In genomic region chr1:64663654-64664053, GRCh38 we compare ENCODE assay signal across 10 cellular contexts.
A peak's percentile ranks its signal among the peaks of the same experiment; 100 is the strongest.
DNase-seq lines count a peak whose midpoint lies in the region; ATAC-seq and TF ChIP-seq lines count a peak whose summit lies in the region.
"Had no signal": no experiment of that assay in that cellular context is flagged by ENCODE, and none has a peak within 500 bp of the region (broad histone marks: within the 10 kb centered on the region; RNA-seq: fewer than 3 reads in every experiment).

No MANE protein-coding gene starts in this region.

- intact Hi-C loops in activated CD4-positive, alpha-beta memory T cell treated with anti-CD3 and anti-CD28 coated beads for 36 hours (cut with micrococcal nuclease) = no loop called here
- intact Hi-C loops in lower lobe of right lung (cut with DNase I) = no loop called here

- peaks cover 1% of the 10 kb centered on the region for H3K27me3 Mint-ChIP-seq in activated CD4-positive, alpha-beta memory T cell treated with anti-CD3 and anti-CD28 coated beads for 36 hours

- no peak overlapping the region for H3K27ac ChIP-seq in lower lobe of right lung

- no peaks in the 10 kb centered on the region for H3K9me3 ChIP-seq in lower lobe of right lung

- no peak for ATAC-seq in lower lobe of right lung
- no peak for ATAC-seq in left lobe of liver
- ATAC-seq in HG03565 (IDR thresholded peaks at IDR 0.05; ENCODE audit: unreplicated experiment) = no peak
- ATAC-seq in HG03135 (IDR thresholded peaks at IDR 0.05; ENCODE audit: unreplicated experiment) = no peak
- ATAC-seq in GM18519 (IDR thresholded peaks at IDR 0.05; ENCODE audit: low FRiP score, unreplicated experiment) = no peak

- TF ChIP-seq CTCF in lower lobe of right lung (IDR thresholded peaks at IDR 0.05) = peak; percentile 17

- no peak overlapping the region for H3K4me3 ChIP-seq in lower lobe of right lung

- POLR2A ChIA-PET in HEK293T (lab: Yijun Ruan, JAX) = interaction anchor here (1.1 kb wide), 1 partner anchor 135 kb away, joined by 3 read pairs; no protein-coding TSS in a partner anchor
- POLR2A ChIA-PET in activated CD4-positive, alpha-beta memory T cell treated with anti-CD3 and anti-CD28 coated beads for 36 hours (lab: Charles Lee) = no interaction called here

- no peaks in the 10 kb centered on the region for H3K36me3 Mint-ChIP-seq in activated CD4-positive, alpha-beta memory T cell treated with anti-CD3 and anti-CD28 coated beads for 36 hours

- no peak overlapping the region for H3K4me3 Mint-ChIP-seq in activated CD4-positive, alpha-beta memory T cell treated with anti-CD3 and anti-CD28 coated beads for 36 hours

- no peaks in the 10 kb centered on the region for H3K4me1 ChIP-seq in lower lobe of right lung

- DNase-seq in ELR (ENCODE audit: low read depth) = peak; percentile 23
- DNase-seq in HEK293T (ENCODE audit: extremely low spot score) = peak; percentile 56
- DNase-seq in activated CD4-positive, alpha-beta memory T cell treated with anti-CD3 and anti-CD28 coated beads for 36 hours = peak; percentile 35
- DNase-seq in lower lobe of right lung = no peak
- DNase-seq in left lobe of liver (ENCODE audit: low spot score) = no peak
- DNase-seq: activated CD8-positive, alpha-beta memory T cell treated with anti-CD3 and anti-CD28 coated beads, Interleukin-2, amount 50 U/mL, for 4 hours; NCI-H2171 had no signal

- H3K27me3 ChIP-seq in lower lobe of right lung (ENCODE audit: low read depth) = no peaks in the 10 kb centered on the region

- H3K36me3 ChIP-seq in lower lobe of right lung = peaks cover 46% of the 10 kb centered on the region

- no peaks in the 10 kb centered on the region for H3K4me1 Mint-ChIP-seq in activated CD4-positive, alpha-beta memory T cell treated with anti-CD3 and anti-CD28 coated beads for 36 hours (ENCODE audit: low read depth)

- no peak overlapping the region for H3K27ac Mint-ChIP-seq in activated CD4-positive, alpha-beta memory T cell treated with anti-CD3 and anti-CD28 coated beads for 36 hours

- no peaks in the 10 kb centered on the region for H3K9me3 Mint-ChIP-seq in activated CD4-positive, alpha-beta memory T cell treated with anti-CD3 and anti-CD28 coated beads for 36 hours

- CTCF ChIA-PET in HEK293T (lab: Yijun Ruan, JAX) = interaction anchor here (0.6 to 1.1 kb wide), 2 partner anchors 13 to 1716 kb away, joined by 3 read pairs; no protein-coding TSS in a partner anchor
- CTCF ChIA-PET in activated CD4-positive, alpha-beta memory T cell treated with anti-CD3 and anti-CD28 coated beads for 36 hours (lab: Charles Lee) = interaction anchor here (0.7 to 3.9 kb wide), 8 partner anchors 13 to 411 kb away, joined by 3 to 23 read pairs (median 3); no protein-coding TSS in a partner anchor

TF ChIP-seq in HEK293T, 16 proteins besides CTCF, POLR2A, EP300 and RAD21:
- no peak for TF ChIP-seq FOXM1 (IDR thresholded peaks at IDR 0.05; ENCODE audit: borderline replicate concordance)
- no peak for TF ChIP-seq FOXA1 (IDR thresholded peaks at IDR 0.05)
- no peak for TF ChIP-seq TARDBP (IDR thresholded peaks at IDR 0.05)

Comparison
In these comparisons a context has a peak if more than half of its experiments do, and no peak if none do; other contexts are left out.
1. DNase-seq: peak in ELR (single experiment), HEK293T (single experiment) and activated CD4-positive, alpha-beta memory T cell treated with anti-CD3 and anti-CD28 coated beads for 36 hours (single experiment); none in lower lobe of right lung (single experiment) and left lobe of liver (single experiment).